Comparison of ENCODE assay signal across 9 cellular contexts in the genomic region with DNA sequence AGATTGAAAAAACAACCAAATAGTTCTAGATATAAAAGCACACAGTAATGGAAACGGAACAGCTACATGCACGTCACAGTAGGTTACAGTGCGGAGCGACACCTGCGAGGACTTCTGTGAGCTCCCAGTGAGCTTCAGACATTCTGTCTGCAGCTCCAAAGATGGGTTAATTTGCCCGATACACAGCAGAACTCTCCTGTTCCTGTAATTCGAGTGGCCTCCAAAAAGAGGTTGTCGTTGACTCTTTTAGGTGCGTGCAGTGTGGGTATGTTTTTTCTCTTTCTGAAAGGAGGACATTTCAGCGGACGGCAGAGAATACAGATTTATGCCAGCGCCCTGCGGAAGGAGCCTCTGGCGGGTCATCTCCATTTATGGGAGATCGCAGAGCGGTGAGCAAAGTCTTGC. TPM values are rescaled to one million over a fixed set of nuclear protein-coding genes. Genes with fewer than 3 reads are reported as not detected.
DNase-seq lines count a peak whose midpoint lies in the region; ATAC-seq and TF ChIP-seq lines count a peak whose summit lies in the region.
"Had no signal": no experiment of that assay in that cellular context is flagged by ENCODE, and none has a peak within 500 bp of the region (broad histone marks: within the 10 kb centered on the region; RNA-seq: fewer than 3 reads in every experiment).

No MANE protein-coding gene starts in this region.

- no peak overlapping the region for H3K27ac ChIP-seq in body of pancreas
- H3K27ac ChIP-seq: uterus had no signal

- peak overlapping the region; percentile 27 for H3K4me3 ChIP-seq in neuron (ENCODE audit: low read length)
- H3K4me3 ChIP-seq in body of pancreas, result no peak overlapping the region
- H3K4me3 ChIP-seq: uterus had no signal

- DNase-seq in NCI-H2171 treated with DMSO at 0.1 percent for 48 hours (lab: John Stamatoyannopoulos, UW), result peak; percentile 34
- DNase-seq in NCI-H2171 (lab: John Stamatoyannopoulos, UW), result no peak
- DNase-seq in NCI-H748 (lab: John Stamatoyannopoulos, UW; ENCODE audit: unreplicated experiment), result peak; percentile 37
- DNase-seq in chondrocyte (ENCODE audit: low spot score), result no peak
- no peak for DNase-seq in body of pancreas
- no peak for DNase-seq in NCI-H510A treated with DMSO at 0.1 percent for 48 hours (lab: John Stamatoyannopoulos, UW)
- DNase-seq: uterus had no signal

- H3K4me3 Mint-ChIP-seq in chondrocyte (ENCODE audit: unreplicated experiment), result peak overlapping the region; percentile 69

- H3K27me3 ChIP-seq in neuron (ENCODE audit: insufficient read depth, low read length) (peaks cover 17% of the 10 kb centered on the region), body of pancreas (peaks cover 4 to 53% of the 10 kb centered on the region in 2 donors)

- H3K9me3 ChIP-seq in neuron (ENCODE audit: low read length) (no peaks in the 10 kb centered on the region), body of pancreas (no peaks in the 10 kb centered on the region)
- H3K9me3 ChIP-seq: uterus had no signal

- TF ChIP-seq CTCF in chondrocyte (IDR thresholded peaks at IDR 0.05) (no peak), body of pancreas (IDR thresholded peaks at IDR 0.05) (no peak)

- H3K27ac Mint-ChIP-seq in chondrocyte (ENCODE audit: unreplicated experiment), result peak overlapping the region; percentile 52

- no peaks in the 10 kb centered on the region for H3K4me1 ChIP-seq in neuron (ENCODE audit: insufficient read depth, low read length)
- peaks cover 17% of the 10 kb centered on the region for H3K4me1 ChIP-seq in body of pancreas
- H3K4me1 ChIP-seq: uterus had no signal

- ATAC-seq in HG03354 (IDR thresholded peaks at IDR 0.05; ENCODE audit: poor library complexity, severe bottlenecking, unreplicated experiment) (no peak), body of pancreas (no peak)

- peaks cover 39% of the 10 kb centered on the region for H3K4me1 Mint-ChIP-seq in chondrocyte (ENCODE audit: low read depth)

- intact Hi-C loops in body of pancreas (cut with DNase I), result no loop called here

- no peaks in the 10 kb centered on the region for H3K9me3 Mint-ChIP-seq in chondrocyte (ENCODE audit: low read depth)

- no peak overlapping the region for H2AFZ ChIP-seq in neuron (ENCODE audit: low read depth, low read length)

- no peaks in the 10 kb centered on the region for H3K36me3 ChIP-seq in neuron (ENCODE audit: insufficient read depth, low read length)
- H3K36me3 ChIP-seq in body of pancreas (replicated peaks in 1 of 2; ENCODE audit: insufficient read depth in 1 of 2, low read depth in 2 of 2), result no peaks in the 10 kb centered on the region
- H3K36me3 ChIP-seq: uterus had no signal

- no peak for TF ChIP-seq POLR2A in body of pancreas (IDR thresholded peaks at IDR 0.05)

- H3K27me3 Mint-ChIP-seq in chondrocyte (ENCODE audit: low read depth), result peaks cover 1% of the 10 kb centered on the region

- no peaks in the 10 kb centered on the region for H3K36me3 Mint-ChIP-seq in chondrocyte (ENCODE audit: low read depth)

- WGBS in body of pancreas, 2 donors, result 6 to 12% methylated on average over 10 to 16 of the region's 16 CpGs

RNA-seq across cellular contexts. Expression of a gene that starts 2.9 kb away (rescaled TPM):
- 0.37 to 0.38 TPM in 2 of 3 replicates, not detected in the other for total RNA-seq in chondrocyte
- not detected for total RNA-seq in body of pancreas
- total RNA-seq: uterus had no signal

RNA-seq across cellular contexts. Expression of a gene that starts 44.0 kb away (rescaled TPM):
- total RNA-seq in chondrocyte (6.6 to 7.8 TPM (median 7.6 TPM) in 3 replicates), body of pancreas (1 to 10 TPM; 2.0 to 7.0 TPM)

RNA-seq across cellular contexts. Expression of a gene that starts 56.1 kb away (rescaled TPM):
- 10.6 to 13.0 TPM (median 10.8 TPM) in 3 replicates for total RNA-seq in chondrocyte
- 10 to 100 TPM; 12.5 to 21.4 TPM for total RNA-seq in body of pancreas

Comparison
In these comparisons a context has a peak if more than half of its experiments do, and no peak if none do; other contexts are left out.
1. DNase-seq: peak in NCI-H2171 treated with DMSO at 0.1 percent for 48 hours (single experiment) and NCI-H748 (single experiment); none in NCI-H2171 (single experiment), chondrocyte (single experiment), body of pancreas (0 of 4) and NCI-H510A treated with DMSO at 0.1 percent for 48 hours (single experiment).